In the genomic region with DNA sequence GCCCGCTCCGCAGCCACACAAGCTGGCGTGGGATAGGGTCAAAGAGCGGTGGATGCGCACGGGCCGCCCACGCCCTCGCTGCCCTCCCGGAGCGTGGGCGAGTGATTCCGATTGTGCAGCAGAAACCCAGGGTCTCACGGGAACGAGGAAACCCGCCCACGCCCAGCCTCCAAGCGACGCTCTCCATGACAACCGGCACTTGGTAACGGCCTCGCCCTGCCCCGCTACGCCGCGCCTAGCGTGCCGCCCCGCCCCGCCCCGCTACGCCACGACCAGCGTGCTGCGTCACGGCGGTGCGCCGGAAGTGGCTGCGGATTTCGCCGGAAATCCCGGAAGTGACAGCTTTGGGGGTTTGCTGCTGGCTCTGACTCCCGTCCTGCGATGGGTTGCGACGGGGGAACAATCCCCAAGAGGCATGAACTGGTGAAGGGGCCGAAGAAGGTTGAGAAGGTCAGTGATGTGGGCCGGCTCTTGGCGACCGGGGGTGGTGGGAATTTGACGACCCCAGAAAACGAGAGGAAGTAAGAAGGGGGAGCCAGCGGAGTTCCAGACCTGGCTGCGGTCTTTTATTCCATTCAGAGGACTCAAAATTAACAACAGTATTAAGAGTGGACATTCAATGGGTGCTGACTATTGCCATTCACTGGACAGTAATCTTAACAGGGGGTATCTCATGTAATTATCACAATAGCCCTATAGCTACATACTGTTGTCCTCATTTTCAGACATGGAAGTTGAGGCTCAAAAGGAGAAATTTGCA, we compare ENCODE assay signal across 1 cellular context.
TF ChIP-seq lines count a peak whose summit lies in the region.

A gene with protein sequence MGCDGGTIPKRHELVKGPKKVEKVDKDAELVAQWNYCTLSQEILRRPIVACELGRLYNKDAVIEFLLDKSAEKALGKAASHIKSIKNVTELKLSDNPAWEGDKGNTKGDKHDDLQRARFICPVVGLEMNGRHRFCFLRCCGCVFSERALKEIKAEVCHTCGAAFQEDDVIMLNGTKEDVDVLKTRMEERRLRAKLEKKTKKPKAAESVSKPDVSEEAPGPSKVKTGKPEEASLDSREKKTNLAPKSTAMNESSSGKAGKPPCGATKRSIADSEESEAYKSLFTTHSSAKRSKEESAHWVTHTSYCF (plus strand): TSS at position 311 of the 760 bp plus-strand sequence. CDS start 71 bp downstream, at position 382.

TF ChIP-seq in GM12878, 131 proteins besides CTCF, POLR2A, EP300 and RAD21 (continued from another document and continues in another):
- TF ChIP-seq, protein P1, sequence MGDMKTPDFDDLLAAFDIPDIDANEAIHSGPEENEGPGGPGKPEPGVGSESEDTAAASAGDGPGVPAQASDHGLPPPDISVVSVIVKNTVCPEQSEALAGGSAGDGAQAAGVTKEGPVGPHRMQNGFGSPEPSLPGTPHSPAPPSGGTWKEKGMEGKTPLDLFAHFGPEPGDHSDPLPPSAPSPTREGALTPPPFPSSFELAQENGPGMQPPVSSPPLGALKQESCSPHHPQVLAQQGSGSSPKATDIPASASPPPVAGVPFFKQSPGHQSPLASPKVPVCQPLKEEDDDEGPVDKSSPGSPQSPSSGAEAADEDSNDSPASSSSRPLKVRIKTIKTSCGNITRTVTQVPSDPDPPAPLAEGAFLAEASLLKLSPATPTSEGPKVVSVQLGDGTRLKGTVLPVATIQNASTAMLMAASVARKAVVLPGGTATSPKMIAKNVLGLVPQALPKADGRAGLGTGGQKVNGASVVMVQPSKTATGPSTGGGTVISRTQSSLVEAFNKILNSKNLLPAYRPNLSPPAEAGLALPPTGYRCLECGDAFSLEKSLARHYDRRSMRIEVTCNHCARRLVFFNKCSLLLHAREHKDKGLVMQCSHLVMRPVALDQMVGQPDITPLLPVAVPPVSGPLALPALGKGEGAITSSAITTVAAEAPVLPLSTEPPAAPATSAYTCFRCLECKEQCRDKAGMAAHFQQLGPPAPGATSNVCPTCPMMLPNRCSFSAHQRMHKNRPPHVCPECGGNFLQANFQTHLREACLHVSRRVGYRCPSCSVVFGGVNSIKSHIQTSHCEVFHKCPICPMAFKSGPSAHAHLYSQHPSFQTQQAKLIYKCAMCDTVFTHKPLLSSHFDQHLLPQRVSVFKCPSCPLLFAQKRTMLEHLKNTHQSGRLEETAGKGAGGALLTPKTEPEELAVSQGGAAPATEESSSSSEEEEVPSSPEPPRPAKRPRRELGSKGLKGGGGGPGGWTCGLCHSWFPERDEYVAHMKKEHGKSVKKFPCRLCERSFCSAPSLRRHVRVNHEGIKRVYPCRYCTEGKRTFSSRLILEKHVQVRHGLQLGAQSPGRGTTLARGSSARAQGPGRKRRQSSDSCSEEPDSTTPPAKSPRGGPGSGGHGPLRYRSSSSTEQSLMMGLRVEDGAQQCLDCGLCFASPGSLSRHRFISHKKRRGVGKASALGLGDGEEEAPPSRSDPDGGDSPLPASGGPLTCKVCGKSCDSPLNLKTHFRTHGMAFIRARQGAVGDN (IDR thresholded peaks at IDR 0.05), result 0 out of 2 replicates have a peak, but pooled peaks have one; percentile 49
- TF ChIP-seq, protein P2, sequence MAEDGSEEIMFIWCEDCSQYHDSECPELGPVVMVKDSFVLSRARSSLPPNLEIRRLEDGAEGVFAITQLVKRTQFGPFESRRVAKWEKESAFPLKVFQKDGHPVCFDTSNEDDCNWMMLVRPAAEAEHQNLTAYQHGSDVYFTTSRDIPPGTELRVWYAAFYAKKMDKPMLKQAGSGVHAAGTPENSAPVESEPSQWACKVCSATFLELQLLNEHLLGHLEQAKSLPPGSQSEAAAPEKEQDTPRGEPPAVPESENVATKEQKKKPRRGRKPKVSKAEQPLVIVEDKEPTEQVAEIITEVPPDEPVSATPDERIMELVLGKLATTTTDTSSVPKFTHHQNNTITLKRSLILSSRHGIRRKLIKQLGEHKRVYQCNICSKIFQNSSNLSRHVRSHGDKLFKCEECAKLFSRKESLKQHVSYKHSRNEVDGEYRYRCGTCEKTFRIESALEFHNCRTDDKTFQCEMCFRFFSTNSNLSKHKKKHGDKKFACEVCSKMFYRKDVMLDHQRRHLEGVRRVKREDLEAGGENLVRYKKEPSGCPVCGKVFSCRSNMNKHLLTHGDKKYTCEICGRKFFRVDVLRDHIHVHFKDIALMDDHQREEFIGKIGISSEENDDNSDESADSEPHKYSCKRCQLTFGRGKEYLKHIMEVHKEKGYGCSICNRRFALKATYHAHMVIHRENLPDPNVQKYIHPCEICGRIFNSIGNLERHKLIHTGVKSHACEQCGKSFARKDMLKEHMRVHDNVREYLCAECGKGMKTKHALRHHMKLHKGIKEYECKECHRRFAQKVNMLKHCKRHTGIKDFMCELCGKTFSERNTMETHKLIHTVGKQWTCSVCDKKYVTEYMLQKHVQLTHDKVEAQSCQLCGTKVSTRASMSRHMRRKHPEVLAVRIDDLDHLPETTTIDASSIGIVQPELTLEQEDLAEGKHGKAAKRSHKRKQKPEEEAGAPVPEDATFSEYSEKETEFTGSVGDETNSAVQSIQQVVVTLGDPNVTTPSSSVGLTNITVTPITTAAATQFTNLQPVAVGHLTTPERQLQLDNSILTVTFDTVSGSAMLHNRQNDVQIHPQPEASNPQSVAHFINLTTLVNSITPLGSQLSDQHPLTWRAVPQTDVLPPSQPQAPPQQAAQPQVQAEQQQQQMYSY (CRISPR knock-in tag; IDR thresholded peaks at IDR 0.05), result no peak
- TF ChIP-seq, protein P3, sequence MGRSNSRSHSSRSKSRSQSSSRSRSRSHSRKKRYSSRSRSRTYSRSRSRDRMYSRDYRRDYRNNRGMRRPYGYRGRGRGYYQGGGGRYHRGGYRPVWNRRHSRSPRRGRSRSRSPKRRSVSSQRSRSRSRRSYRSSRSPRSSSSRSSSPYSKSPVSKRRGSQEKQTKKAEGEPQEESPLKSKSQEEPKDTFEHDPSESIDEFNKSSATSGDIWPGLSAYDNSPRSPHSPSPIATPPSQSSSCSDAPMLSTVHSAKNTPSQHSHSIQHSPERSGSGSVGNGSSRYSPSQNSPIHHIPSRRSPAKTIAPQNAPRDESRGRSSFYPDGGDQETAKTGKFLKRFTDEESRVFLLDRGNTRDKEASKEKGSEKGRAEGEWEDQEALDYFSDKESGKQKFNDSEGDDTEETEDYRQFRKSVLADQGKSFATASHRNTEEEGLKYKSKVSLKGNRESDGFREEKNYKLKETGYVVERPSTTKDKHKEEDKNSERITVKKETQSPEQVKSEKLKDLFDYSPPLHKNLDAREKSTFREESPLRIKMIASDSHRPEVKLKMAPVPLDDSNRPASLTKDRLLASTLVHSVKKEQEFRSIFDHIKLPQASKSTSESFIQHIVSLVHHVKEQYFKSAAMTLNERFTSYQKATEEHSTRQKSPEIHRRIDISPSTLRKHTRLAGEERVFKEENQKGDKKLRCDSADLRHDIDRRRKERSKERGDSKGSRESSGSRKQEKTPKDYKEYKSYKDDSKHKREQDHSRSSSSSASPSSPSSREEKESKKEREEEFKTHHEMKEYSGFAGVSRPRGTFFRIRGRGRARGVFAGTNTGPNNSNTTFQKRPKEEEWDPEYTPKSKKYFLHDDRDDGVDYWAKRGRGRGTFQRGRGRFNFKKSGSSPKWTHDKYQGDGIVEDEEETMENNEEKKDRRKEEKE (IDR thresholded peaks at IDR 0.05), result no peak
- TF ChIP-seq TCF7 (IDR thresholded peaks at IDR 0.05; ENCODE audit: borderline replicate concordance) (no peak), SMC3 (IDR thresholded peaks at IDR 0.05; ENCODE audit: borderline replicate concordance, low read length) (no peak), CREB1 (IDR thresholded peaks at IDR 0.05; ENCODE audit: low read depth) (peak; percentile 99), SIN3A (IDR thresholded peaks at IDR 0.05; ENCODE audit: low read depth, low read length) (peak; percentile 89), SP1 (IDR thresholded peaks at IDR 0.05; ENCODE audit: low read depth, low read length) (peak; percentile 48), ZNF24 (IDR thresholded peaks at IDR 0.05) (no peak), ATF7 (IDR thresholded peaks at IDR 0.05; ENCODE audit: low read depth) (peak; percentile 59; the same call in 1 of the 2 replicates), NR2F1 (conservative IDR thresholded peaks at IDR 0.05) (peak; percentile 92), PML (IDR thresholded peaks at IDR 0.05; ENCODE audit: low read length) (peak; percentile 63; the same call in 1 of the 2 replicates), CBX5 (IDR thresholded peaks at IDR 0.05; ENCODE audit: low read depth) (no peak; the same call in 1 of the 2 replicates), NFXL1 (IDR thresholded peaks at IDR 0.05; ENCODE audit: borderline replicate concordance) (no peak), CHD1 (IDR thresholded peaks at IDR 0.05; ENCODE audit: low read depth, low read length) (no peak)
- TF ChIP-seq, protein P4, sequence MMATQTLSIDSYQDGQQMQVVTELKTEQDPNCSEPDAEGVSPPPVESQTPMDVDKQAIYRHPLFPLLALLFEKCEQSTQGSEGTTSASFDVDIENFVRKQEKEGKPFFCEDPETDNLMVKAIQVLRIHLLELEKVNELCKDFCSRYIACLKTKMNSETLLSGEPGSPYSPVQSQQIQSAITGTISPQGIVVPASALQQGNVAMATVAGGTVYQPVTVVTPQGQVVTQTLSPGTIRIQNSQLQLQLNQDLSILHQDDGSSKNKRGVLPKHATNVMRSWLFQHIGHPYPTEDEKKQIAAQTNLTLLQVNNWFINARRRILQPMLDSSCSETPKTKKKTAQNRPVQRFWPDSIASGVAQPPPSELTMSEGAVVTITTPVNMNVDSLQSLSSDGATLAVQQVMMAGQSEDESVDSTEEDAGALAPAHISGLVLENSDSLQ (IDR thresholded peaks at IDR 0.05), result peak; percentile 80
- TF ChIP-seq, protein P5, sequence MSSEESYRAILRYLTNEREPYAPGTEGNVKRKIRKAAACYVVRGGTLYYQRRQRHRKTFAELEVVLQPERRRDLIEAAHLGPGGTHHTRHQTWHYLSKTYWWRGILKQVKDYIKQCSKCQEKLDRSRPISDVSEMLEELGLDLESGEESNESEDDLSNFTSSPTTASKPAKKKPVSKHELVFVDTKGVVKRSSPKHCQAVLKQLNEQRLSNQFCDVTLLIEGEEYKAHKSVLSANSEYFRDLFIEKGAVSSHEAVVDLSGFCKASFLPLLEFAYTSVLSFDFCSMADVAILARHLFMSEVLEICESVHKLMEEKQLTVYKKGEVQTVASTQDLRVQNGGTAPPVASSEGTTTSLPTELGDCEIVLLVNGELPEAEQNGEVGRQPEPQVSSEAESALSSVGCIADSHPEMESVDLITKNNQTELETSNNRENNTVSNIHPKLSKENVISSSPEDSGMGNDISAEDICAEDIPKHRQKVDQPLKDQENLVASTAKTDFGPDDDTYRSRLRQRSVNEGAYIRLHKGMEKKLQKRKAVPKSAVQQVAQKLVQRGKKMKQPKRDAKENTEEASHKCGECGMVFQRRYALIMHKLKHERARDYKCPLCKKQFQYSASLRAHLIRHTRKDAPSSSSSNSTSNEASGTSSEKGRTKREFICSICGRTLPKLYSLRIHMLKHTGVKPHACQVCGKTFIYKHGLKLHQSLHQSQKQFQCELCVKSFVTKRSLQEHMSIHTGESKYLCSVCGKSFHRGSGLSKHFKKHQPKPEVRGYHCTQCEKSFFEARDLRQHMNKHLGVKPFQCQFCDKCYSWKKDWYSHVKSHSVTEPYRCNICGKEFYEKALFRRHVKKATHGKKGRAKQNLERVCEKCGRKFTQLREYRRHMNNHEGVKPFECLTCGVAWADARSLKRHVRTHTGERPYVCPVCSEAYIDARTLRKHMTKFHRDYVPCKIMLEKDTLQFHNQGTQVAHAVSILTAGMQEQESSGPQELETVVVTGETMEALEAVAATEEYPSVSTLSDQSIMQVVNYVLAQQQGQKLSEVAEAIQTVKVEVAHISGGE (CRISPR knock-in tag; IDR thresholded peaks at IDR 0.05), result no peak
- TF ChIP-seq, protein P6, sequence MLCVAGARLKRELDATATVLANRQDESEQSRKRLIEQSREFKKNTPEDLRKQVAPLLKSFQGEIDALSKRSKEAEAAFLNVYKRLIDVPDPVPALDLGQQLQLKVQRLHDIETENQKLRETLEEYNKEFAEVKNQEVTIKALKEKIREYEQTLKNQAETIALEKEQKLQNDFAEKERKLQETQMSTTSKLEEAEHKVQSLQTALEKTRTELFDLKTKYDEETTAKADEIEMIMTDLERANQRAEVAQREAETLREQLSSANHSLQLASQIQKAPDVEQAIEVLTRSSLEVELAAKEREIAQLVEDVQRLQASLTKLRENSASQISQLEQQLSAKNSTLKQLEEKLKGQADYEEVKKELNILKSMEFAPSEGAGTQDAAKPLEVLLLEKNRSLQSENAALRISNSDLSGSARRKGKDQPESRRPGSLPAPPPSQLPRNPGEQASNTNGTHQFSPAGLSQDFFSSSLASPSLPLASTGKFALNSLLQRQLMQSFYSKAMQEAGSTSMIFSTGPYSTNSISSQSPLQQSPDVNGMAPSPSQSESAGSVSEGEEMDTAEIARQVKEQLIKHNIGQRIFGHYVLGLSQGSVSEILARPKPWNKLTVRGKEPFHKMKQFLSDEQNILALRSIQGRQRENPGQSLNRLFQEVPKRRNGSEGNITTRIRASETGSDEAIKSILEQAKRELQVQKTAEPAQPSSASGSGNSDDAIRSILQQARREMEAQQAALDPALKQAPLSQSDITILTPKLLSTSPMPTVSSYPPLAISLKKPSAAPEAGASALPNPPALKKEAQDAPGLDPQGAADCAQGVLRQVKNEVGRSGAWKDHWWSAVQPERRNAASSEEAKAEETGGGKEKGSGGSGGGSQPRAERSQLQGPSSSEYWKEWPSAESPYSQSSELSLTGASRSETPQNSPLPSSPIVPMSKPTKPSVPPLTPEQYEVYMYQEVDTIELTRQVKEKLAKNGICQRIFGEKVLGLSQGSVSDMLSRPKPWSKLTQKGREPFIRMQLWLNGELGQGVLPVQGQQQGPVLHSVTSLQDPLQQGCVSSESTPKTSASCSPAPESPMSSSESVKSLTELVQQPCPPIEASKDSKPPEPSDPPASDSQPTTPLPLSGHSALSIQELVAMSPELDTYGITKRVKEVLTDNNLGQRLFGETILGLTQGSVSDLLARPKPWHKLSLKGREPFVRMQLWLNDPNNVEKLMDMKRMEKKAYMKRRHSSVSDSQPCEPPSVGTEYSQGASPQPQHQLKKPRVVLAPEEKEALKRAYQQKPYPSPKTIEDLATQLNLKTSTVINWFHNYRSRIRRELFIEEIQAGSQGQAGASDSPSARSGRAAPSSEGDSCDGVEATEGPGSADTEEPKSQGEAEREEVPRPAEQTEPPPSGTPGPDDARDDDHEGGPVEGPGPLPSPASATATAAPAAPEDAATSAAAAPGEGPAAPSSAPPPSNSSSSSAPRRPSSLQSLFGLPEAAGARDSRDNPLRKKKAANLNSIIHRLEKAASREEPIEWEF (IDR thresholded peaks at IDR 0.05; ENCODE audit: insufficient replicate concordance, low read depth, low read length), result no peak
- TF ChIP-seq, protein P7, sequence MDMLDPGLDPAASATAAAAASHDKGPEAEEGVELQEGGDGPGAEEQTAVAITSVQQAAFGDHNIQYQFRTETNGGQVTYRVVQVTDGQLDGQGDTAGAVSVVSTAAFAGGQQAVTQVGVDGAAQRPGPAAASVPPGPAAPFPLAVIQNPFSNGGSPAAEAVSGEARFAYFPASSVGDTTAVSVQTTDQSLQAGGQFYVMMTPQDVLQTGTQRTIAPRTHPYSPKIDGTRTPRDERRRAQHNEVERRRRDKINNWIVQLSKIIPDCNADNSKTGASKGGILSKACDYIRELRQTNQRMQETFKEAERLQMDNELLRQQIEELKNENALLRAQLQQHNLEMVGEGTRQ (IDR thresholded peaks at IDR 0.05; ENCODE audit: borderline replicate concordance, low read depth, low read length), result no peak
